In genomic region chr19:19591133-19591825, GRCh38 we compare ENCODE assay signal across 7 cellular contexts. TPM values are rescaled to one million over a fixed set of nuclear protein-coding genes. Genes with fewer than 3 reads are reported as not detected.
DNase-seq lines count a peak whose midpoint lies in the region; ATAC-seq and TF ChIP-seq lines count a peak whose summit lies in the region.

No MANE protein-coding gene starts in this region.

- peak; percentile 87 for ATAC-seq in GM18868 (IDR thresholded peaks at IDR 0.05; ENCODE audit: unreplicated experiment)

- no peaks in the 10 kb centered on the region for H3K27me3 Mint-ChIP-seq in nephron progenitor cell (ENCODE audit: low read depth, poor library complexity)

- peaks cover 23% of the 10 kb centered on the region for H3K4me1 ChIP-seq in vagina

- H3K36me3 Mint-ChIP-seq in nephron progenitor cell (ENCODE audit: low read depth): no peaks in the 10 kb centered on the region

- no peak for TF ChIP-seq CTCF in HL-60 (IDR thresholded peaks at IDR 0.05; ENCODE audit: insufficient read depth, low read length)
- no peak for TF ChIP-seq CTCF in nephron progenitor cell (IDR thresholded peaks at IDR 0.05)
- TF ChIP-seq CTCF in vagina (IDR thresholded peaks at IDR 0.05): no peak
- TF ChIP-seq CTCF in dorsolateral prefrontal cortex (IDR thresholded peaks at IDR 0.05 in 54 of 56, conservative IDR thresholded peaks at IDR 0.05 in 2 of 56; ENCODE audit: low read depth in 1 of 56, partially characterized antibody in 56 of 56): no peak

- H3K27me3 ChIP-seq in HL-60 (ENCODE audit: insufficient read depth, poor library complexity, severe bottlenecking) (no peaks in the 10 kb centered on the region), vagina (no peaks in the 10 kb centered on the region), dorsolateral prefrontal cortex (no peaks in the 10 kb centered on the region)

- intact Hi-C loops in vagina (cut with DNase I) (no loop called here), dorsolateral prefrontal cortex (cut with DNase I) (no loop called here)

- H3K4me1 Mint-ChIP-seq in nephron progenitor cell: peaks cover 13% of the 10 kb centered on the region

- H3K27ac Mint-ChIP-seq in nephron progenitor cell: peak overlapping the region; percentile 66

- no peaks in the 10 kb centered on the region for H3K9me3 ChIP-seq in vagina

- TF ChIP-seq POLR2A in vagina (IDR thresholded peaks at IDR 0.05): no peak

- H3K36me3 ChIP-seq in vagina: no peaks in the 10 kb centered on the region

- H3K27ac ChIP-seq in HL-60 (replicated peaks): peak overlapping the region; percentile 51
- peak overlapping the region; percentile 46 for H3K27ac ChIP-seq in vagina
- no peak overlapping the region for H3K27ac ChIP-seq in dorsolateral prefrontal cortex

- H3K4me3 ChIP-seq in HL-60 (replicated peaks; ENCODE audit: insufficient read depth, low read length) (no peak overlapping the region), vagina (no peak overlapping the region), dorsolateral prefrontal cortex (no peak overlapping the region)

- peak; percentile 76 to 80 for DNase-seq in HL-60 (ENCODE audit: low read depth in 1 of 2, low spot score in 1 of 2)
- DNase-seq in activated CD4-positive, CD25-positive, alpha-beta regulatory T cell treated with anti-CD3 and anti-CD28 coated beads, Interleukin-2, amount 50 U/mL, for 72 hours: peak; percentile 55
- peak; percentile 95 for DNase-seq in dedifferentiated amniotic fluid mesenchymal stem cell (ENCODE audit: extremely low spot score)
- no peak for DNase-seq in nephron progenitor cell
- no peak for DNase-seq in vagina (ENCODE audit: extremely low spot score in 2 of 2)
- DNase-seq in dorsolateral prefrontal cortex: no peak

- H3K4me3 Mint-ChIP-seq in nephron progenitor cell: no peak overlapping the region

- H3K9me3 Mint-ChIP-seq in nephron progenitor cell: no peaks in the 10 kb centered on the region

RNA-seq across cellular contexts. Expression of gene PBX4, which starts 27.2 kb away (rescaled TPM):
- total RNA-seq in vagina: 5.2 TPM
- total RNA-seq in dorsolateral prefrontal cortex: 1 to 10 TPM; 1.2 to 9.5 (median 4.3) TPM

RNA-seq across cellular contexts. Expression of gene LPAR2, which starts 36.7 kb away (rescaled TPM):
- total RNA-seq in vagina (15.2 TPM), dorsolateral prefrontal cortex (10 to 100 TPM in 31 of 120 experiments, 1 to 10 TPM in 89; 1.9 to 15.8 (median 8.2) TPM)

RNA-seq across cellular contexts. Expression of gene GMIP, which starts 52.2 kb away (rescaled TPM):
- total RNA-seq in vagina (12.3 TPM), dorsolateral prefrontal cortex (10 to 100 TPM in 57 of 120 experiments, 1 to 10 TPM in 63; 5.0 to 20.2 (median 9.8) TPM)

RNA-seq across cellular contexts. Expression of gene CILP2, which starts 53.2 kb away (rescaled TPM):
- total RNA-seq in vagina (0.98 TPM), dorsolateral prefrontal cortex (1 to 10 TPM in 27 of 120 experiments, under 1 TPM in 92, not detected in 1; 0.13 to 2.3 (median 0.68) TPM)

Comparison
In these comparisons a context has a peak if more than half of its experiments do, and no peak if none do; other contexts are left out.
1. DNase-seq: peak in HL-60 (2 of 2), activated CD4-positive, CD25-positive, alpha-beta regulatory T cell treated with anti-CD3 and anti-CD28 coated beads, Interleukin-2, amount 50 U/mL, for 72 hours (single experiment) and dedifferentiated amniotic fluid mesenchymal stem cell (single experiment); none in nephron progenitor cell (single experiment), vagina (0 of 2) and dorsolateral prefrontal cortex (0 of 10).
2. H3K27ac ChIP-seq: peak in HL-60 (single experiment) and vagina (single experiment); none in dorsolateral prefrontal cortex (0 of 59).